ENCODE assay signal across 12 cellular contexts in genomic region chrX:135114392-135114791, GRCh38.
DNase-seq lines count a peak whose midpoint lies in the region; ATAC-seq and TF ChIP-seq lines count a peak whose summit lies in the region.
"Had no signal": no experiment of that assay in that cellular context is flagged by ENCODE, and none has a peak within 500 bp of the region (broad histone marks: within the 10 kb centered on the region; RNA-seq: fewer than 3 reads in every experiment).

No MANE protein-coding gene starts in this region.

- no peaks in the 10 kb centered on the region for H3K27me3 ChIP-seq in tibial artery

- H3K27ac ChIP-seq in tibial artery = no peak overlapping the region

- peak; percentile 4 to 42 for DNase-seq in NOMO-1 (lab: John Stamatoyannopoulos, UW; ENCODE audit: unreplicated experiment in 2 of 2)
- no peak for DNase-seq in NCI-H226
- DNase-seq in NCI-H1417 (lab: John Stamatoyannopoulos, UW) = no peak
- no peak for DNase-seq in GM03348 (ENCODE audit: low spot score)
- no peak for DNase-seq in tibial artery
- DNase-seq: CD8-positive, alpha-beta T cell; central memory CD4-positive, alpha-beta T cell; mammary epithelial cell; small intestine had no signal

- TF ChIP-seq CTCF in tibial artery (IDR thresholded peaks at IDR 0.05) = no peak

- no peaks in the 10 kb centered on the region for H3K36me3 ChIP-seq in tibial artery

- H3K4me1 ChIP-seq in tibial artery = no peaks in the 10 kb centered on the region

- ATAC-seq in GM18499 (IDR thresholded peaks at IDR 0.05; ENCODE audit: insufficient read depth, unreplicated experiment) (peak; percentile 99), GM19455 (IDR thresholded peaks at IDR 0.05; ENCODE audit: unreplicated experiment) (peak; percentile 97), HG02973 (IDR thresholded peaks at IDR 0.05; ENCODE audit: unreplicated experiment) (peak; percentile 99)
- ATAC-seq: CD8-positive, alpha-beta T cell had no signal

- intact Hi-C loops in tibial artery (cut with DNase I; ENCODE audit: low total_unique reads) = no loop called here

- no peak overlapping the region for H3K4me3 ChIP-seq in tibial artery

- H3K9me3 ChIP-seq in tibial artery = no peaks in the 10 kb centered on the region

Comparison
In these comparisons a context has a peak if more than half of its experiments do, and no peak if none do; other contexts are left out.
1. DNase-seq: peak in NOMO-1 (2 of 2); none in NCI-H226 (single experiment), NCI-H1417 (0 of 3), GM03348 (single experiment) and tibial artery (0 of 2).
2. Peak in every context shown above with its lines, with median percentiles within 50 percentile points of each other: ATAC-seq.